Comparison of ENCODE assay signal across 16 cellular contexts in genomic region chr3:51813539-51813938, GRCh38. TPM values are rescaled to one million over a fixed set of nuclear protein-coding genes. Genes with fewer than 3 reads are reported as not detected.
A peak's percentile ranks its signal among the peaks of the same experiment; 100 is the strongest.
DNase-seq lines count a peak whose midpoint lies in the region; ATAC-seq and TF ChIP-seq lines count a peak whose summit lies in the region.
"Had no signal": no experiment of that assay in that cellular context is flagged by ENCODE, and none has a peak within 500 bp of the region (broad histone marks: within the 10 kb centered on the region; RNA-seq: fewer than 3 reads in every experiment).

No MANE protein-coding gene starts in this region.

- no peak overlapping the region for H3K4me2 ChIP-seq in neuronal stem cell (ENCODE audit: insufficient read depth, low read length, poor library complexity, severe bottlenecking)

- no peak overlapping the region for H2BK12ac ChIP-seq in neuronal stem cell (ENCODE audit: low read length)

- no peak overlapping the region for H3K14ac ChIP-seq in neuronal stem cell (ENCODE audit: low read length)

- TF ChIP-seq CTCF in transverse colon (IDR thresholded peaks at IDR 0.05), result no peak

- H3K9me3 ChIP-seq in neuronal stem cell (replicated peaks in 1 of 2; ENCODE audit: control insufficient read depth in 2 of 2, insufficient read depth in 1 of 2, low read depth in 1 of 2, low read length in 2 of 2) (no peaks in the 10 kb centered on the region), transverse colon (no peaks in the 10 kb centered on the region)
- H3K9me3 ChIP-seq: colonic mucosa, gastroesophageal sphincter had no signal

- no peaks in the 10 kb centered on the region for H3K79me1 ChIP-seq in neuronal stem cell (ENCODE audit: low read depth, low read length)

- H2AK5ac ChIP-seq in neuronal stem cell (ENCODE audit: low read depth, low read length), result no peak overlapping the region

- intact Hi-C loops in cardiac septum (cut with DNase I), result no loop called here
- intact Hi-C loops in transverse colon (cut with DNase I; ENCODE audit: low total_unique reads), result no loop called here

- H2BK15ac ChIP-seq in neuronal stem cell (ENCODE audit: low read length), result no peak overlapping the region

- H3K27me3 ChIP-seq in neuronal stem cell (ENCODE audit: control insufficient read depth in 3 of 3, insufficient read depth in 3 of 3, low read depth in 1 of 3, low read length in 3 of 3) (peaks cover 0 to 27% (median 0%) of the 10 kb centered on the region in 3 experiments), transverse colon (peaks cover 5% of the 10 kb centered on the region)
- H3K27me3 ChIP-seq: colonic mucosa had no signal

- H3K18ac ChIP-seq in neuronal stem cell (ENCODE audit: low read length), result peak overlapping the region; percentile 41

- H3K36me3 ChIP-seq in neuronal stem cell (replicated peaks in 1 of 2; ENCODE audit: control insufficient read depth in 2 of 2, insufficient read depth in 2 of 2, low read length in 2 of 2) (no peaks in the 10 kb centered on the region), transverse colon (no peaks in the 10 kb centered on the region)
- H3K36me3 ChIP-seq: colonic mucosa, gastroesophageal sphincter had no signal

- H3K4me1 ChIP-seq in neuronal stem cell (ENCODE audit: control insufficient read depth in 2 of 2, insufficient read depth in 1 of 2, low read depth in 1 of 2, low read length in 2 of 2) (no peaks in the 10 kb centered on the region), transverse colon (no peaks in the 10 kb centered on the region)
- H3K4me1 ChIP-seq: colonic mucosa, gastroesophageal sphincter had no signal

- H3K4me3 ChIP-seq in neuronal stem cell (ENCODE audit: low read length in 2 of 2) (no peak overlapping the region), transverse colon (no peak overlapping the region)
- H3K4me3 ChIP-seq: colonic mucosa, gastroesophageal sphincter had no signal

- H3K27ac ChIP-seq in neuronal stem cell (replicated peaks; ENCODE audit: low read length) (no peak overlapping the region), transverse colon (no peak overlapping the region)
- H3K27ac ChIP-seq: colonic mucosa, gastroesophageal sphincter had no signal

- H4K91ac ChIP-seq in neuronal stem cell (ENCODE audit: low read depth, low read length, poor library complexity), result no peak overlapping the region

- H3K4ac ChIP-seq in neuronal stem cell (ENCODE audit: low read length), result no peak overlapping the region

- no peak for TF ChIP-seq EP300 in transverse colon (IDR thresholded peaks at IDR 0.05; ENCODE audit: low read depth)

- no peak overlapping the region for H2BK5ac ChIP-seq in neuronal stem cell (ENCODE audit: low read length)

- WGBS in neuronal stem cell (ENCODE audit: extremely low coverage in 2 of 2, insufficient read length in 2 of 2, insufficient replicate concordance in 1 of 2), 2 donors, result no CpG with 5 or more reads among the region's 6 CpGs
- 40 to 64% methylated on average over 1 to 6 of the region's 6 CpGs for whole genome bisulfite sequencing in transverse colon (ENCODE audit: low coverage in 1 of 2), 2 donors

- DNase-seq in COLO668 (lab: John Stamatoyannopoulos, UW; ENCODE audit: unreplicated experiment) (peak; percentile 31), SHP77 treated with DMSO at 0.1 percent for 48 hours (lab: John Stamatoyannopoulos, UW) (peak; percentile 12), cardiac septum (ENCODE audit: low spot score) (peak; percentile 80), neuronal stem cell (ENCODE audit: low spot score) (no peak), HUDEP-2 (lab: John Stamatoyannopoulos, UW; ENCODE audit: unreplicated experiment in 76 of 76) (no peak), transverse colon (no peak)
- DNase-seq in activated CD4-positive, alpha-beta T cell treated with anti-CD3 and anti-CD28 coated beads, Interleukin-2, amount 50 U/mL, for 4 hours, result no peak
- DNase-seq: activated CD8-positive, alpha-beta T cell treated with anti-CD3 and anti-CD28 coated beads for 36 hours; colonic mucosa; NCI-H187; NCI-H510A treated with DMSO at 0.1 percent for 48 hours; SW 1271 had no signal

- H3K9ac ChIP-seq in neuronal stem cell (ENCODE audit: low read depth, low read length, poor library complexity), result no peak overlapping the region

- H3K23ac ChIP-seq in neuronal stem cell (ENCODE audit: low read depth, low read length, poor library complexity), result no peak overlapping the region

- in situ Hi-C loops in transverse colon (cut with MboI; ENCODE audit: low pct_ligation_motif_present in 1 of 4, low pct_unique_long_range_greater_than_20kb in 1 of 4, low sequenced_read_pairs in 3 of 4), result loop anchor here in 1 of 4 donors (25.0 kb wide), 1 partner anchor 301 kb away; the partner anchor contains the start of gene DCAF1

- TF ChIP-seq POLR2A in transverse colon (IDR thresholded peaks at IDR 0.05), result no peak

- H2BK120ac ChIP-seq in neuronal stem cell (ENCODE audit: low read depth, low read length), result no peak overlapping the region

- H4K8ac ChIP-seq in neuronal stem cell (ENCODE audit: low read depth, low read length), result no peak overlapping the region

- H2AFZ ChIP-seq in neuronal stem cell (ENCODE audit: low read length), result no peak overlapping the region

- no peak for ATAC-seq in HG03196 (IDR thresholded peaks at IDR 0.05; ENCODE audit: unreplicated experiment)
- ATAC-seq: activated CD8-positive, alpha-beta T cell treated with anti-CD3 and anti-CD28 coated beads for 36 hours; gastroesophageal sphincter had no signal

RNA-seq across cellular contexts. Expression of gene IQCF6, which starts 34.5 kb away (rescaled TPM):
- total RNA-seq in cardiac septum (not detected), transverse colon (not detected)
- not detected for polyA plus RNA-seq in neuronal stem cell (2013, experiment 1 of 2)
- polyA plus RNA-seq in neuronal stem cell (2013, experiment 2 of 2), result not detected
- total RNA-seq: activated CD8-positive, alpha-beta T cell treated with anti-CD3 and anti-CD28 coated beads for 36 hours; colonic mucosa; gastroesophageal sphincter; posterior vena cava had no signal
- polyA plus RNA-seq: adipose tissue had no signal

RNA-seq across cellular contexts. Expression of gene IQCF2, which starts 47.9 kb away (rescaled TPM):
- total RNA-seq in cardiac septum (not detected), transverse colon (not detected)
- polyA plus RNA-seq in neuronal stem cell (2013, experiment 1 of 2), result not detected
- not detected for polyA plus RNA-seq in neuronal stem cell (2013, experiment 2 of 2)
- total RNA-seq: activated CD8-positive, alpha-beta T cell treated with anti-CD3 and anti-CD28 coated beads for 36 hours; colonic mucosa; gastroesophageal sphincter; posterior vena cava had no signal
- polyA plus RNA-seq: adipose tissue had no signal

Comparison
In these comparisons a context has a peak if more than half of its experiments do, and no peak if none do; other contexts are left out.
1. DNase-seq: peak in COLO668 (single experiment), SHP77 treated with DMSO at 0.1 percent for 48 hours (single experiment) and cardiac septum (single experiment); none in neuronal stem cell (single experiment), HUDEP-2 (0 of 76), transverse colon (single experiment) and activated CD4-positive, alpha-beta T cell treated with anti-CD3 and anti-CD28 coated beads, Interleukin-2, amount 50 U/mL, for 4 hours (0 of 2).